ENCODE assay signal across 8 cellular contexts in genomic region chr13:99605417-99606321, GRCh38. TPM values are rescaled to one million over a fixed set of nuclear protein-coding genes. Genes with fewer than 3 reads are reported as not detected.
DNase-seq lines count a peak whose midpoint lies in the region; ATAC-seq and TF ChIP-seq lines count a peak whose summit lies in the region.

No MANE protein-coding gene starts in this region.

- H3K9me3 Mint-ChIP-seq in CD4-positive, alpha-beta T cell: no peaks in the 10 kb centered on the region
- no peaks in the 10 kb centered on the region for H3K9me3 Mint-ChIP-seq in osteocyte (ENCODE audit: unreplicated experiment)

- H3K27me3 Mint-ChIP-seq in CD4-positive, alpha-beta T cell: no peaks in the 10 kb centered on the region
- H3K27me3 Mint-ChIP-seq in osteocyte (ENCODE audit: unreplicated experiment): no peaks in the 10 kb centered on the region

- no peak overlapping the region for H3K9ac ChIP-seq in PC-3 (ENCODE audit: low read length)

- no peaks in the 10 kb centered on the region for H3K27me3 ChIP-seq in CD4-positive, alpha-beta T cell (ENCODE audit: control insufficient read depth, insufficient read depth, low read length)
- H3K27me3 ChIP-seq in PC-3 (ENCODE audit: low read length): no peaks in the 10 kb centered on the region
- peaks cover 0 to 2% of the 10 kb centered on the region in 2 donors for H3K27me3 ChIP-seq in aorta (ENCODE audit: control insufficient read depth in 1 of 2, insufficient read depth in 2 of 2, low read length in 1 of 2)

- peak; percentile 42 for TF ChIP-seq CTCF in CD4-positive, alpha-beta T cell (IDR thresholded peaks at IDR 0.05)
- TF ChIP-seq CTCF in PC-3 (conservative IDR thresholded peaks at IDR 0.05; ENCODE audit: low read depth, low read length) (0 out of 2 replicates have a peak, but pooled peaks have one; percentile 14), osteocyte (IDR thresholded peaks at IDR 0.05) (peak; percentile 23)

- intact Hi-C loops in CD4-positive, alpha-beta T cell (cut with DNase I, micrococcal nuclease): loop anchor here (2.0 to 10.0 kb wide), 8 partner anchors 51 to 1067 kb away; partner anchors contain the start of genes GGACT (in 1 of the 2), TM9SF2 (in 1 of the 2) and UBAC2 (in 1 of the 2)
- intact Hi-C loops in PC-3 (cut with micrococcal nuclease) (no loop called here), head of caudate nucleus (cut with DNase I) (no loop called here), aorta (cut with DNase I) (no loop called here)

- H3K9me3 ChIP-seq in CD4-positive, alpha-beta T cell (ENCODE audit: control insufficient read depth, low read length): no peaks in the 10 kb centered on the region
- H3K9me3 ChIP-seq in PC-3 (ENCODE audit: low read length) (no peaks in the 10 kb centered on the region), aorta (ENCODE audit: control insufficient read depth, low read length) (no peaks in the 10 kb centered on the region)

- H3K4me1 Mint-ChIP-seq in CD4-positive, alpha-beta T cell (ENCODE audit: low read depth): peaks cover 62% of the 10 kb centered on the region
- peaks cover 20% of the 10 kb centered on the region for H3K4me1 Mint-ChIP-seq in osteocyte (ENCODE audit: unreplicated experiment)

- no peaks in the 10 kb centered on the region for H3K36me3 ChIP-seq in PC-3 (ENCODE audit: low read depth, low read length)
- H3K36me3 ChIP-seq in aorta (ENCODE audit: control insufficient read depth in 1 of 2, insufficient read depth in 2 of 2, low read length in 1 of 2): no peaks in the 10 kb centered on the region

- no peaks in the 10 kb centered on the region for H3F3A ChIP-seq in PC-3 (ENCODE audit: low read length, unreplicated experiment)

- POLR2A ChIA-PET in CD4-positive, alpha-beta T cell (lab: Charles Lee): interaction anchor here (0.7 to 2.3 kb wide), 14 partner anchors 41 to 1069 kb away, joined by 3 to 29 read pairs (median 3); partner anchors contain the start of genes TM9SF2, TMTC4 and UBAC2
- POLR2A ChIA-PET in PC-3 (lab: Charles Lee; ENCODE audit: unreplicated experiment): no interaction called here

- ATAC-seq in CD4-positive, alpha-beta T cell (ENCODE audit: poor library complexity): peak; percentile 57
- ATAC-seq in GM19395 (IDR thresholded peaks at IDR 0.05; ENCODE audit: unreplicated experiment): peak; percentile 74
- peak; percentile 61 for ATAC-seq in HG03457 (IDR thresholded peaks at IDR 0.05; ENCODE audit: unreplicated experiment)
- peak; percentile 68 for ATAC-seq in PC-3
- ATAC-seq in aorta (ENCODE audit: low FRiP score): peak; percentile 72

- no peaks in the 10 kb centered on the region for H3K36me3 Mint-ChIP-seq in CD4-positive, alpha-beta T cell (ENCODE audit: low read depth)
- H3K36me3 Mint-ChIP-seq in osteocyte (ENCODE audit: unreplicated experiment): no peaks in the 10 kb centered on the region

- H2AFZ ChIP-seq in PC-3 (ENCODE audit: low read length): peak overlapping the region; percentile 100

- H3K27ac Mint-ChIP-seq in CD4-positive, alpha-beta T cell: peak overlapping the region; percentile 91
- peak overlapping the region; percentile 78 for H3K27ac Mint-ChIP-seq in osteocyte (ENCODE audit: unreplicated experiment)

- WGBS in aorta, 2 donors: 14 to 18% methylated on average over 18 of the region's 18 CpGs

- H3K4me1 ChIP-seq in PC-3 (ENCODE audit: insufficient read depth, low read length) (peaks cover 3% of the 10 kb centered on the region; the same call in 1 of the 2 replicates), aorta (ENCODE audit: control insufficient read depth in 1 of 2, insufficient read depth in 2 of 2, low read length in 2 of 2) (peaks cover 0 to 2% of the 10 kb centered on the region in 2 donors)

- peak overlapping the region; percentile 98 for H3K4me2 ChIP-seq in PC-3 (ENCODE audit: low read length)

- peak overlapping the region; percentile 96 for H3K4me3 Mint-ChIP-seq in CD4-positive, alpha-beta T cell
- peak overlapping the region; percentile 81 for H3K4me3 Mint-ChIP-seq in osteocyte (ENCODE audit: unreplicated experiment)

- peak; percentile 23 to 55 (median 41) for DNase-seq in CD4-positive, alpha-beta T cell
- DNase-seq in PC-3 (peak; percentile 24), head of caudate nucleus (peak in 37 of 42 donors; percentile 8 to 66 (median 32)), osteocyte (ENCODE audit: extremely low spot score, unreplicated experiment) (no peak), aorta (peak; percentile 62 to 78)
- peak; percentile 41 for DNase-seq in activated effector memory CD4-positive, alpha-beta T cell treated with Interleukin-2 at 50 U/mL for 16 hours

- CTCF ChIA-PET in CD4-positive, alpha-beta T cell (lab: Charles Lee): interaction anchor here (0.6 to 1.8 kb wide), 16 partner anchors 14 to 1069 kb away, joined by 3 to 7 read pairs (median 4); partner anchors contain the start of genes GGACT, TM9SF2 and TMTC4
- CTCF ChIA-PET in PC-3 (lab: Charles Lee): interaction anchor here (0.5 to 1.1 kb wide), 3 partner anchors 11 to 164 kb away, joined by 3 to 7 read pairs (median 7); no protein-coding TSS in a partner anchor

- no peaks in the 10 kb centered on the region for H3K9me2 ChIP-seq in PC-3 (replicated peaks; ENCODE audit: low read length)

- H3K4me3 ChIP-seq in PC-3 (ENCODE audit: low read length) (peak overlapping the region; percentile 80), aorta (ENCODE audit: low read length in 2 of 2) (peak overlapping the region; percentile 13 to 25)

- BruUV-seq in PC-3 (replicated peaks; lab: Mats Ljungman, UMichigan): no TSS peak

- H3K79me2 ChIP-seq in PC-3 (ENCODE audit: low read length): no peaks in the 10 kb centered on the region

- peak overlapping the region; percentile 60 for H3K27ac ChIP-seq in CD4-positive, alpha-beta T cell (ENCODE audit: low read depth, low read length)
- H3K27ac ChIP-seq in PC-3 (ENCODE audit: low read length): no peak overlapping the region
- H3K27ac ChIP-seq in aorta (ENCODE audit: low read depth in 1 of 2, low read length in 2 of 2): peak overlapping the region in 1 of 2 donors; percentile 4

- no peaks in the 10 kb centered on the region for H4K20me1 ChIP-seq in PC-3 (ENCODE audit: low read length)

RNA-seq across cellular contexts. Expression of gene CLYBL, which starts 0.8 kb away (rescaled TPM):
- total RNA-seq in CD4-positive, alpha-beta T cell: 1 to 10 TPM; 4.7 to 6.4 TPM
- 3.4 TPM in 1 of 2 replicates, not detected in the other for total RNA-seq in PC-3 (2014; rRNA removed)
- 4.4 and 6.4 TPM in 2 replicates for total RNA-seq in osteocyte
- 1 to 10 TPM; 7.7 to 8.3 TPM for total RNA-seq in aorta
- 10 to 100 TPM in 1 of 2 donors, 1 to 10 TPM in 1; 8.2 to 34.9 TPM for polyA plus RNA-seq in aorta

Comparison
In these comparisons a context has a peak if more than half of its experiments do, and no peak if none do; other contexts are left out.
1. intact Hi-C loops: an anchor here in CD4-positive, alpha-beta T cell (2.0 to 10.0 kb wide); none called in PC-3, head of caudate nucleus and aorta.